ENCODE assay signal across 21 cellular contexts in genomic region chr13:99301056-99301838, GRCh38. TPM values are rescaled to one million over a fixed set of nuclear protein-coding genes. Genes with fewer than 3 reads are reported as not detected.
DNase-seq lines count a peak whose midpoint lies in the region; ATAC-seq and TF ChIP-seq lines count a peak whose summit lies in the region.
"Had no signal": no experiment of that assay in that cellular context is flagged by ENCODE, and none has a peak within 500 bp of the region (broad histone marks: within the 10 kb centered on the region; RNA-seq: fewer than 3 reads in every experiment).

No MANE protein-coding gene starts in this region.

- no peak for TF ChIP-seq CTCF in CD8-positive, alpha-beta T cell (IDR thresholded peaks at IDR 0.05)
- no peak for TF ChIP-seq CTCF in GM12865 (IDR thresholded peaks at IDR 0.05; ENCODE audit: insufficient read depth, low read depth, low read length, missing control alignments)
- no peak for TF ChIP-seq CTCF in activated CD8-positive, alpha-beta T cell treated with anti-CD3 and anti-CD28 coated beads for 36 hours (IDR thresholded peaks at IDR 0.05)

- in situ Hi-C loops in HAP-1 (cut with MboI; ENCODE audit: low sequenced_read_pairs): no loop called here

- H3K27me3 ChIP-seq in CD8-positive, alpha-beta T cell (ENCODE audit: insufficient read depth, low read length): no peaks in the 10 kb centered on the region
- H3K27me3 ChIP-seq in HAP-1 (ENCODE audit: low read depth): no peaks in the 10 kb centered on the region
- H3K27me3 ChIP-seq: adrenal gland; BLaER1 treated with 17β-estradiol and CSF1 and Interleukin-3, amounts not matched to agents 10 nM and 100 nM; heart right ventricle had no signal

- CTCF ChIA-PET in CD8-positive, alpha-beta T cell (lab: Charles Lee): interaction anchor here (0.6 to 8.3 kb wide), 9 partner anchors 21 to 135 kb away, joined by 3 to 78 read pairs (median 5); no protein-coding TSS in a partner anchor
- CTCF ChIA-PET in activated CD8-positive, alpha-beta T cell treated with anti-CD3 and anti-CD28 coated beads for 36 hours (lab: Charles Lee): interaction anchor here (1.3 to 3.6 kb wide), 4 partner anchors 14 to 135 kb away, joined by 4 to 22 read pairs (median 12); no protein-coding TSS in a partner anchor

- H3K36me3 ChIP-seq in CD8-positive, alpha-beta T cell (ENCODE audit: insufficient read depth, low read length): no peaks in the 10 kb centered on the region
- no peaks in the 10 kb centered on the region for H3K36me3 ChIP-seq in HAP-1 (replicated peaks)
- H3K36me3 ChIP-seq: adrenal gland, thoracic aorta had no signal

- peaks cover 58% of the 10 kb centered on the region for H3K36me3 Mint-ChIP-seq in CD8-positive, alpha-beta T cell
- H3K36me3 Mint-ChIP-seq in activated CD8-positive, alpha-beta T cell treated with anti-CD3 and anti-CD28 coated beads for 36 hours (ENCODE audit: low read depth): peaks cover 36% of the 10 kb centered on the region
- peaks cover 8% of the 10 kb centered on the region for H3K36me3 Mint-ChIP-seq in natural killer cell treated with Interleukin-12 subunit alpha and Interleukin-12 subunit beta and Interleukin-15 and Interleukin-18, amount 100 ng/mL, for 72 hours

- peaks cover 75% of the 10 kb centered on the region for H3K4me1 ChIP-seq in CD8-positive, alpha-beta T cell (ENCODE audit: insufficient read depth, low read length)
- H3K4me1 ChIP-seq in HAP-1: peaks cover 7% of the 10 kb centered on the region
- H3K4me1 ChIP-seq: adrenal gland had no signal

- H3K4me3 Mint-ChIP-seq in CD8-positive, alpha-beta T cell: peak overlapping the region; percentile 52
- no peak overlapping the region for H3K4me3 Mint-ChIP-seq in activated CD8-positive, alpha-beta T cell treated with anti-CD3 and anti-CD28 coated beads for 36 hours
- peak overlapping the region; percentile 23 for H3K4me3 Mint-ChIP-seq in natural killer cell treated with Interleukin-12 subunit alpha and Interleukin-12 subunit beta and Interleukin-15 and Interleukin-18, amount 100 ng/mL, for 72 hours

- no peak for DNase-seq in CD8-positive, alpha-beta T cell
- no peak for DNase-seq in GM12865 (ENCODE audit: low read depth)
- DNase-seq in activated CD8-positive, alpha-beta T cell treated with anti-CD3 and anti-CD28 coated beads for 36 hours: no peak
- DNase-seq in natural killer cell treated with Interleukin-12 subunit alpha and Interleukin-12 subunit beta and Interleukin-15 and Interleukin-18, amount 100 ng/mL, for 72 hours (ENCODE audit: low spot score): no peak
- no peak for DNase-seq in HAP-1 (ENCODE audit: low spot score in 2 of 2)
- DNase-seq in DMS114 treated with DMSO at 0.1 percent for 48 hours (lab: John Stamatoyannopoulos, UW; ENCODE audit: unreplicated experiment): no peak
- DNase-seq: adrenal gland; DMS79; effector CD8-positive, alpha-beta T cell; GM23248; heart right ventricle; mammary epithelial cell; NCI-H1092 treated with DMSO at 0.1 percent for 48 hours; NCI-H774; nucleus accumbens; right cardiac atrium had no signal

- no peak for ATAC-seq in CD8-positive, alpha-beta T cell
- ATAC-seq in activated CD8-positive, alpha-beta T cell treated with anti-CD3 and anti-CD28 coated beads for 36 hours: no peak
- no peak for ATAC-seq in natural killer cell treated with Interleukin-12 subunit alpha and Interleukin-12 subunit beta and Interleukin-15 and Interleukin-18, amount 100 ng/mL, for 72 hours
- no peak for ATAC-seq in HG03442 (IDR thresholded peaks at IDR 0.05; ENCODE audit: unreplicated experiment)
- ATAC-seq: heart right ventricle, right cardiac atrium had no signal

- H3K9me3 ChIP-seq in CD8-positive, alpha-beta T cell (ENCODE audit: low read length): no peaks in the 10 kb centered on the region
- no peaks in the 10 kb centered on the region for H3K9me3 ChIP-seq in HAP-1
- H3K9me3 ChIP-seq: adrenal gland; BLaER1 treated with 17β-estradiol and CSF1 and Interleukin-3, amounts not matched to agents 10 nM and 100 nM; heart right ventricle; thoracic aorta had no signal

- H3K27ac Mint-ChIP-seq in CD8-positive, alpha-beta T cell: peak overlapping the region; percentile 58
- peak overlapping the region; percentile 60 for H3K27ac Mint-ChIP-seq in activated CD8-positive, alpha-beta T cell treated with anti-CD3 and anti-CD28 coated beads for 36 hours
- peak overlapping the region in 1 of 2 donors; percentile 78 for H3K27ac Mint-ChIP-seq in natural killer cell treated with Interleukin-12 subunit alpha and Interleukin-12 subunit beta and Interleukin-15 and Interleukin-18, amount 100 ng/mL, for 72 hours

- POLR2A ChIA-PET in CD8-positive, alpha-beta T cell (lab: Charles Lee): interaction anchor here (0.6 to 2.1 kb wide), 4 partner anchors 9 to 320 kb away, joined by 3 to 7 read pairs (median 4); no protein-coding TSS in a partner anchor
- POLR2A ChIA-PET in activated CD8-positive, alpha-beta T cell treated with anti-CD3 and anti-CD28 coated beads for 36 hours (lab: Charles Lee): interaction anchor here (0.6 to 2.7 kb wide), 5 partner anchors 13 to 124 kb away, joined by 3 to 8 read pairs (median 6); no protein-coding TSS in a partner anchor

- H3K4me3 ChIP-seq in CD8-positive, alpha-beta T cell (ENCODE audit: low read depth, low read length): no peak overlapping the region
- H3K4me3 ChIP-seq in GM12865 (ENCODE audit: low read depth, low read length) (peak overlapping the region; percentile 10; the same call in 1 of the 2 replicates), HAP-1 (no peak overlapping the region)
- H3K4me3 ChIP-seq: adrenal gland; BLaER1 treated with 17β-estradiol and CSF1 and Interleukin-3, amounts not matched to agents 10 nM and 100 nM; GM23248; heart right ventricle; thoracic aorta had no signal

- no peak overlapping the region for H3K27ac ChIP-seq in CD8-positive, alpha-beta T cell (ENCODE audit: low read depth, low read length)
- H3K27ac ChIP-seq: adrenal gland, GM23248, thoracic aorta had no signal

- no peaks in the 10 kb centered on the region for H3K27me3 Mint-ChIP-seq in CD8-positive, alpha-beta T cell (ENCODE audit: low read depth)
- H3K27me3 Mint-ChIP-seq in activated CD8-positive, alpha-beta T cell treated with anti-CD3 and anti-CD28 coated beads for 36 hours: no peaks in the 10 kb centered on the region
- no peaks in the 10 kb centered on the region for H3K27me3 Mint-ChIP-seq in natural killer cell treated with Interleukin-12 subunit alpha and Interleukin-12 subunit beta and Interleukin-15 and Interleukin-18, amount 100 ng/mL, for 72 hours

- H3K9me3 Mint-ChIP-seq in CD8-positive, alpha-beta T cell: no peaks in the 10 kb centered on the region
- no peaks in the 10 kb centered on the region for H3K9me3 Mint-ChIP-seq in activated CD8-positive, alpha-beta T cell treated with anti-CD3 and anti-CD28 coated beads for 36 hours
- H3K9me3 Mint-ChIP-seq in natural killer cell treated with Interleukin-12 subunit alpha and Interleukin-12 subunit beta and Interleukin-15 and Interleukin-18, amount 100 ng/mL, for 72 hours: no peaks in the 10 kb centered on the region

- intact Hi-C loops in CD8-positive, alpha-beta T cell (cut with DNase I, micrococcal nuclease): no loop called here
- intact Hi-C loops in activated CD8-positive, alpha-beta T cell treated with anti-CD3 and anti-CD28 coated beads for 36 hours (cut with micrococcal nuclease): loop anchor here (10.0 kb wide), 1 partner anchor 134 kb away; no protein-coding TSS in a partner anchor

- H3K4me1 Mint-ChIP-seq in CD8-positive, alpha-beta T cell (ENCODE audit: low read depth): peaks cover 87% of the 10 kb centered on the region
- H3K4me1 Mint-ChIP-seq in activated CD8-positive, alpha-beta T cell treated with anti-CD3 and anti-CD28 coated beads for 36 hours (ENCODE audit: low read depth): peaks cover 83% of the 10 kb centered on the region
- peaks cover 58 to 76% of the 10 kb centered on the region in 2 donors for H3K4me1 Mint-ChIP-seq in natural killer cell treated with Interleukin-12 subunit alpha and Interleukin-12 subunit beta and Interleukin-15 and Interleukin-18, amount 100 ng/mL, for 72 hours (ENCODE audit: low read depth in 2 of 2)

RNA-seq across cellular contexts. Expression of gene GPR183, which starts 6.0 kb away (rescaled TPM):
- 10 to 100 TPM; 80.2 to 85.5 TPM for total RNA-seq in CD8-positive, alpha-beta T cell
- 10 to 100 TPM in 1 of 2 experiments, 1 to 10 TPM in 1; 8.6 to 10.0 TPM for total RNA-seq in activated CD8-positive, alpha-beta T cell treated with anti-CD3 and anti-CD28 coated beads for 36 hours
- total RNA-seq in natural killer cell treated with Interleukin-12 subunit alpha and Interleukin-12 subunit beta and Interleukin-15 and Interleukin-18, amount 100 ng/mL, for 72 hours: 10 to 100 TPM in 1 of 2 donors, 1 to 10 TPM in 1; 5.4 to 10.2 TPM
- total RNA-seq: GM23248, mammary epithelial cell had no signal

RNA-seq across cellular contexts. Expression of gene GPR18, which starts 43.1 kb away (rescaled TPM):
- 10 to 100 TPM; 31.9 to 36.2 TPM for total RNA-seq in CD8-positive, alpha-beta T cell
- 10 to 100 TPM; 11.4 to 11.6 TPM for total RNA-seq in activated CD8-positive, alpha-beta T cell treated with anti-CD3 and anti-CD28 coated beads for 36 hours
- total RNA-seq in natural killer cell treated with Interleukin-12 subunit alpha and Interleukin-12 subunit beta and Interleukin-15 and Interleukin-18, amount 100 ng/mL, for 72 hours: 10 to 100 TPM; 13.0 to 20.6 TPM
- total RNA-seq: cardiac septum, GM23248, mammary epithelial cell, RPMI7951, thoracic aorta had no signal

Comparison
In these comparisons a context has a peak if more than half of its experiments do, and no peak if none do; other contexts are left out.
1. RNA of gene GPR183, which starts 6.0 kb away (total RNA-seq): 80.2 to 85.5 TPM in CD8-positive, alpha-beta T cell; 5.4 to 10.2 TPM in natural killer cell treated with Interleukin-12 subunit alpha and Interleukin-12 subunit beta and Interleukin-15 and Interleukin-18, amount 100 ng/mL, for 72 hours and 8.6 to 10.0 TPM in activated CD8-positive, alpha-beta T cell treated with anti-CD3 and anti-CD28 coated beads for 36 hours; every median in the first group is over 4 times any median in the second.